Comparison of ENCODE assay signal across 23 cellular contexts in genomic region chr2:175430236-175430635, GRCh38.
"Had no signal": no experiment of that assay in that cellular context is flagged by ENCODE, and none has a peak within 500 bp of the region (broad histone marks: within the 10 kb centered on the region; RNA-seq: fewer than 3 reads in every experiment).

No MANE protein-coding gene starts in this region.

- H3K36me3 ChIP-seq: heart left ventricle, left lung, ovary, sigmoid colon, tibial artery had no signal

- H2AFZ ChIP-seq: hepatocyte had no signal

- H3K79me2 ChIP-seq: hepatocyte had no signal

- H3K27me3 ChIP-seq: hepatocyte, left lung, ovary, sigmoid colon, testis, tibial artery had no signal

- H3K4me2 ChIP-seq: hepatocyte had no signal

- H3K4me1 ChIP-seq: heart left ventricle, left lung, psoas muscle, sigmoid colon, testis, tibial artery had no signal

- H3K9me3 ChIP-seq: ovary, psoas muscle, testis had no signal

- H3K27ac ChIP-seq: coronary artery, heart left ventricle, hepatocyte, left lung, ovary, psoas muscle, sigmoid colon, testis, tibial artery had no signal

- H3K4me3 ChIP-seq: coronary artery, heart left ventricle, hepatocyte, left lung, ovary, psoas muscle, sigmoid colon, testis, tibial artery had no signal

- DNase-seq: dermis blood vessel endothelial cell; effector memory CD4-positive, alpha-beta T cell; erythroblast; heart left ventricle; kidney; left lung; mesendoderm; midbrain; naive thymus-derived CD4-positive, alpha-beta T cell; nucleus accumbens; ovary; posterior cingulate gyrus; psoas muscle; right cardiac atrium; sigmoid colon; stimulated activated CD4-positive, alpha-beta T cell treated with anti-CD3 and anti-CD28 coated beads, Interleukin-2, amount 100 ng/mL, for 24 hours; stimulated activated CD4-positive, alpha-beta T cell treated with anti-CD3 and anti-CD28 coated beads, Interleukin-4, amount 100 ng/mL, for 24 hours; stimulated activated naive CD8-positive, alpha-beta T cell treated with anti-CD3 and anti-CD28 coated beads, Interleukin-15, Interleukin-2, amounts not matched to agents 100 U/mL and 50 U/mL, for 24 hours; substantia nigra; testis; tibial artery had no signal
